ENCODE assay signal across 6 cellular contexts in the genomic region with DNA sequence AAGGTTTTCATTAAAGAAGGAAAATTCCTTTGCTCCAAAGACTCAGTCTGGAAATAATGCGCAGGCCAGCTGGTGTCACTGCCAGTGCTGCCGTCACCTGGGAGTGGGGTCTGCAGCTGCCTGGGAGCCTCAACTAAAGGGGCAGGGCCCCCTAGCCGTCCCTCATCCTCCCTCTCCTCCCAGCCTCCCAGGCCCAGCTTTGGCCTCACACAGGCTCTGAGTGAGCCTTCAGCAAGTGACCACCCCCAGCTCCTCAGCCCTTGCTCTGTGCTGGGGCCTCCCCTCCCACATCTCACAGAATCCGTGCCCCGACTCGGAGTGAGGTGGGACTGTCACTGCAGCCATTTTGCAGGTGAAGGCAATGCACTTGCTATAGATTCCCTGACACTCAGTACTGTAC. TPM values are rescaled to one million over a fixed set of nuclear protein-coding genes. Genes with fewer than 3 reads are reported as not detected.
"Had no signal": no experiment of that assay in that cellular context is flagged by ENCODE, and none has a peak within 500 bp of the region (broad histone marks: within the 10 kb centered on the region; RNA-seq: fewer than 3 reads in every experiment).

No MANE protein-coding gene starts in this region.

- H2AFZ ChIP-seq: GM23338 had no signal

- H3K4me3 ChIP-seq: GM23338, K562 had no signal

- H3K4me2 ChIP-seq: GM23338 had no signal

- ATAC-seq: GM23338, K562 had no signal

- DNase-seq: H9, HCEC 1CT, IMR-90 had no signal

RNA-seq across cellular contexts. Expression of a gene that starts 11.1 kb away (rescaled TPM):
- total RNA-seq: HT-29 had no signal
- polyA plus RNA-seq: K562 had no signal
